ENCODE assay signal across 2 cellular contexts in the genomic region with DNA sequence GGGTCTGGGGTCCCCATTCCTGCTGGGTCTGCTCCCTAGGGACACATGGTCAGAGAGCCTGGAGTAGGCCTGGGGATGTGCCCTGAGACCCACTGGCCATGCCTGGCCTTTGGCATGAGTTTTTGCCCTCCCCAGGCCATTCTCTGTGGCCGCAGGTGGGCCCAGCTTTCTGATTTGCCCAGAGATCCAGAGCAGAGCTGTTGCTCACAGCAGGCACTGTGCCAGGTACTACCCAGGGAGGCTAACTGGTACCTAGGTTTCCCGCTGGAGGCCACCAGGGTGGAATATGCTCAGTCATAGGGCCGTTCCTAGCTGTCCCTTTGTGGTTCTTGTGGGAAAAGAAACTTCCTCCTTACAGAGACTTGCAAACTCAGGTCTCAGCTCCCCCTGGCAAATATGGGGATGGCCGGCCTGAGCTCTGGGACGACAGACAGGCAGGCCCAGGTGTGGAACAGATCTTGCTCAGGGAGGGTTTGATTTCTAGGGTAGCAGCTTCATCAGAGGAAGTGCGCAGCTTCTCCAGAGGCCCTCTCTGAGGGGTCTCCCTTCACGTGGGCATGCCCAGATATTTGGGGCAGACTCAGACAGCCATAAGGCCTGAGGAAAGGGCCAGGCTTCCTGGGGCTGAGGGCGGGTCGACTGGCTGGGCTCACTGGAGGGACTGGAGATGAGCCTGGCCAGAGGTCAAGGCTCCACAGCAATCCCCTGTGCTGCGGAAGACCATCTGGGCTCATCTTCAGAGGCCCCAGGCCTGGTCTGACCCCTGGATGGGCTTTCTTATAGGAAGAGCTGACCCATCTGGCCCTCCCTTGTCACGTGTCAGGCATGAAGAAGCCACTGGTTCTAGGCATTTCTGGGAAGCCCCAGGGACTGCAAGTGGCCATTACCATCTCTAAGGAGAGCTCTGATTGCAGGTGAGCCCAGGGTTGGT.
TF ChIP-seq lines count a peak whose summit lies in the region.

No MANE protein-coding gene starts in this region.

TF ChIP-seq in H1, 55 proteins besides CTCF, POLR2A, EP300 and RAD21:
- no peak for TF ChIP-seq KDM4A (IDR thresholded peaks at IDR 0.05; ENCODE audit: low read depth, low read length, severe bottlenecking)
- no peak for TF ChIP-seq SP1 (IDR thresholded peaks at IDR 0.05; ENCODE audit: low read depth, low read length)
- no peak for TF ChIP-seq GTF2F1 (IDR thresholded peaks at IDR 0.05; ENCODE audit: borderline replicate concordance, low read depth, low read length)
- no peak for TF ChIP-seq SRF (IDR thresholded peaks at IDR 0.05; ENCODE audit: low read depth, low read length)
- TF ChIP-seq RFX5 (IDR thresholded peaks at IDR 0.05; ENCODE audit: borderline replicate concordance, low read depth, low read length), result no peak
- TF ChIP-seq FOSL1 (IDR thresholded peaks at IDR 0.05; ENCODE audit: insufficient read depth, low read depth, low read length), result no peak
- no peak for TF ChIP-seq POU5F1 (IDR thresholded peaks at IDR 0.05; ENCODE audit: low read depth, low read length)
- no peak for TF ChIP-seq NRF1 (IDR thresholded peaks at IDR 0.05; ENCODE audit: low read depth, low read length)
- no peak for TF ChIP-seq TCF12 (IDR thresholded peaks at IDR 0.05; ENCODE audit: low read depth, low read length)
- TF ChIP-seq PHF8 (conservative IDR thresholded peaks at IDR 0.05; ENCODE audit: low read depth, low read length), result no peak
- no peak for TF ChIP-seq SP4 (IDR thresholded peaks at IDR 0.05; ENCODE audit: low read length)
- no peak for TF ChIP-seq JUN (IDR thresholded peaks at IDR 0.05; ENCODE audit: low read depth, low read length)
- TF ChIP-seq ATF2 (IDR thresholded peaks at IDR 0.05; ENCODE audit: low read length), result no peak
- no peak for TF ChIP-seq ZNF274 (IDR thresholded peaks at IDR 0.05; ENCODE audit: borderline replicate concordance, extremely low read depth, low read length)
- TF ChIP-seq TAF1 (IDR thresholded peaks at IDR 0.05; ENCODE audit: low read depth, low read length), result no peak
- no peak for TF ChIP-seq SAP30 (IDR thresholded peaks at IDR 0.05; ENCODE audit: insufficient read depth, insufficient replicate concordance, low read length)
- TF ChIP-seq BRCA1 (IDR thresholded peaks at IDR 0.05; ENCODE audit: low read depth, low read length), result no peak

TF ChIP-seq in GM23338, 12 proteins besides CTCF, POLR2A, EP300 and RAD21:
- TF ChIP-seq ZNF114 (CRISPR knock-in tag; IDR thresholded peaks at IDR 0.05), result no peak
- TF ChIP-seq EZH2phosphoT487 (IDR thresholded peaks at IDR 0.05; ENCODE audit: unreplicated experiment), result no peak
- TF ChIP-seq, protein P1, sequence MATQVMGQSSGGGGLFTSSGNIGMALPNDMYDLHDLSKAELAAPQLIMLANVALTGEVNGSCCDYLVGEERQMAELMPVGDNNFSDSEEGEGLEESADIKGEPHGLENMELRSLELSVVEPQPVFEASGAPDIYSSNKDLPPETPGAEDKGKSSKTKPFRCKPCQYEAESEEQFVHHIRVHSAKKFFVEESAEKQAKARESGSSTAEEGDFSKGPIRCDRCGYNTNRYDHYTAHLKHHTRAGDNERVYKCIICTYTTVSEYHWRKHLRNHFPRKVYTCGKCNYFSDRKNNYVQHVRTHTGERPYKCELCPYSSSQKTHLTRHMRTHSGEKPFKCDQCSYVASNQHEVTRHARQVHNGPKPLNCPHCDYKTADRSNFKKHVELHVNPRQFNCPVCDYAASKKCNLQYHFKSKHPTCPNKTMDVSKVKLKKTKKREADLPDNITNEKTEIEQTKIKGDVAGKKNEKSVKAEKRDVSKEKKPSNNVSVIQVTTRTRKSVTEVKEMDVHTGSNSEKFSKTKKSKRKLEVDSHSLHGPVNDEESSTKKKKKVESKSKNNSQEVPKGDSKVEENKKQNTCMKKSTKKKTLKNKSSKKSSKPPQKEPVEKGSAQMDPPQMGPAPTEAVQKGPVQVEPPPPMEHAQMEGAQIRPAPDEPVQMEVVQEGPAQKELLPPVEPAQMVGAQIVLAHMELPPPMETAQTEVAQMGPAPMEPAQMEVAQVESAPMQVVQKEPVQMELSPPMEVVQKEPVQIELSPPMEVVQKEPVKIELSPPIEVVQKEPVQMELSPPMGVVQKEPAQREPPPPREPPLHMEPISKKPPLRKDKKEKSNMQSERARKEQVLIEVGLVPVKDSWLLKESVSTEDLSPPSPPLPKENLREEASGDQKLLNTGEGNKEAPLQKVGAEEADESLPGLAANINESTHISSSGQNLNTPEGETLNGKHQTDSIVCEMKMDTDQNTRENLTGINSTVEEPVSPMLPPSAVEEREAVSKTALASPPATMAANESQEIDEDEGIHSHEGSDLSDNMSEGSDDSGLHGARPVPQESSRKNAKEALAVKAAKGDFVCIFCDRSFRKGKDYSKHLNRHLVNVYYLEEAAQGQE (IDR thresholded peaks at IDR 0.05; ENCODE audit: unreplicated experiment), result no peak
- TF ChIP-seq STAT1 (IDR thresholded peaks at IDR 0.05; ENCODE audit: unreplicated experiment), result no peak
TF ChIP-seq in GM23338: peak in this region for 0.
